Comparison of ENCODE assay signal across 39 cellular contexts in genomic region chr3:110506890-110507289, GRCh38.
"Had no signal": no experiment of that assay in that cellular context is flagged by ENCODE, and none has a peak within 500 bp of the region (broad histone marks: within the 10 kb centered on the region; RNA-seq: fewer than 3 reads in every experiment).

No MANE protein-coding gene starts in this region.

- H3K36me3 ChIP-seq: adrenal gland, ascending aorta, brain microvascular endothelial cell, breast epithelium, cardiac muscle cell had no signal

- FAIRE-seq: astrocyte, bronchial epithelial cell, colon had no signal

- H3K4me3 ChIP-seq: adrenal gland, ascending aorta, body of pancreas, breast epithelium, cardiac muscle cell had no signal

- H3K4me1 ChIP-seq: adrenal gland, ascending aorta, body of pancreas, breast epithelium had no signal

- H3K4me1 Mint-ChIP-seq: activated naive CD4-positive, alpha-beta T cell treated with anti-CD3 and anti-CD28 coated beads, Interleukin-2, amount 10 ng/mL, durations not matched to agents 7 days and 5 days; activated naive CD4-positive, alpha-beta T cell treated with anti-CD3 and anti-CD28 coated beads, Interleukin-2, amount 50 U/mL, for 24 hours; activated naive CD8-positive, alpha-beta T cell treated with anti-CD3 and anti-CD28 coated beads for 36 hours; activated naive CD8-positive, alpha-beta T cell treated with anti-CD3 and anti-CD28 coated beads, Interleukin-2, amount 10 ng/mL, durations not matched to agents 7 days and 5 days; activated naive CD8-positive, alpha-beta T cell treated with anti-CD3 and anti-CD28 coated beads, Interleukin-2, amount 50 U/mL, for 24 hours; activated T-helper 17 cell treated with anti-CD3 and anti-CD28 coated beads, Interleukin-2, amount 50 U/mL, for 72 hours; brain; central memory CD8-positive, alpha-beta T cell had no signal

- H3K27me3 ChIP-seq: adrenal gland, ascending aorta, body of pancreas, brain microvascular endothelial cell, breast epithelium, cardiac muscle cell had no signal

- H3K27ac ChIP-seq: adrenal gland, ascending aorta, body of pancreas, brain microvascular endothelial cell, breast epithelium, cardiac muscle cell had no signal

- DNase-seq: activated effector memory CD4-positive, alpha-beta T cell treated with anti-CD3 and anti-CD28 coated beads, Interleukin-2, amount 50 U/mL, for 16 hours; activated effector memory CD4-positive, alpha-beta T cell treated with Interleukin-2 at 50 U/mL for 16 hours; activated gamma-delta T cell; activated gamma-delta T cell treated with Interleukin-2 at 50 U/mL for 16 hours; activated naive CD4-positive, alpha-beta T cell; activated naive CD4-positive, alpha-beta T cell treated with anti-CD3 and anti-CD28 coated beads for 36 hours; activated naive CD4-positive, alpha-beta T cell treated with anti-CD3 and anti-CD28 coated beads, Interleukin-2, amount 10 ng/mL, durations not matched to agents 7 days and 5 days; activated naive CD4-positive, alpha-beta T cell treated with anti-CD3 and anti-CD28 coated beads, Interleukin-2, amount 50 U/mL, for 16 hours; activated naive CD4-positive, alpha-beta T cell treated with Interleukin-2 at 50 U/mL for 16 hours; activated naive CD8-positive, alpha-beta T cell treated with anti-CD3 and anti-CD28 coated beads for 36 hours; activated naive CD8-positive, alpha-beta T cell treated with anti-CD3 and anti-CD28 coated beads, Interleukin-2, amount 10 ng/mL, durations not matched to agents 7 days and 5 days; activated naive CD8-positive, alpha-beta T cell treated with anti-CD3 and anti-CD28 coated beads, Interleukin-2, amount 50 U/mL, for 24 hours; activated T-cell treated with anti-CD3 and anti-CD28 coated beads, Interleukin-2, amount 50 U/mL, for 4 hours; activated T-cell treated with anti-CD3 and anti-CD28 coated beads, Interleukin-2, amount 50 U/mL, for 48 hours; activated T-cell treated with anti-CD3 and anti-CD28 coated beads, Interleukin-2, amount 50 U/mL, for 72 hours; adrenal gland; amniotic stem cell; amygdala; anterior cingulate cortex; aorta; body of pancreas; brain microvascular endothelial cell; caudate nucleus; central memory CD4-positive, alpha-beta T cell; cerebellar nuclear complex had no signal

- ATAC-seq: activated naive CD4-positive, alpha-beta T cell treated with anti-CD3 and anti-CD28 coated beads, Interleukin-2, amount 50 U/mL, for 72 hours; activated naive CD8-positive, alpha-beta T cell treated with anti-CD3 and anti-CD28 coated beads, Interleukin-2, amount 50 U/mL, for 24 hours; activated T-cell treated with anti-CD3 and anti-CD28 coated beads, Interleukin-2, amount 50 U/mL, for 4 hours; activated T-cell treated with anti-CD3 and anti-CD28 coated beads, Interleukin-2, amount 50 U/mL, for 72 hours; activated T-helper 17 cell treated with anti-CD3 and anti-CD28 coated beads, Interleukin-2, amount 50 U/mL, for 72 hours; body of pancreas had no signal

- H3K4me3 Mint-ChIP-seq: activated naive CD4-positive, alpha-beta T cell treated with anti-CD3 and anti-CD28 coated beads for 36 hours; activated naive CD4-positive, alpha-beta T cell treated with anti-CD3 and anti-CD28 coated beads, Interleukin-2, amount 10 ng/mL, durations not matched to agents 7 days and 5 days; activated naive CD4-positive, alpha-beta T cell treated with anti-CD3 and anti-CD28 coated beads, Interleukin-2, amount 50 U/mL, for 24 hours; activated naive CD8-positive, alpha-beta T cell; activated naive CD8-positive, alpha-beta T cell treated with anti-CD3 and anti-CD28 coated beads for 36 hours; activated naive CD8-positive, alpha-beta T cell treated with anti-CD3 and anti-CD28 coated beads, Interleukin-2, amount 10 ng/mL, durations not matched to agents 7 days and 5 days; activated naive CD8-positive, alpha-beta T cell treated with anti-CD3 and anti-CD28 coated beads, Interleukin-2, amount 50 U/mL, for 24 hours; activated T-cell treated with anti-CD3 and anti-CD28 coated beads, Interleukin-2, amount 50 U/mL, for 4 hours; activated T-cell treated with anti-CD3 and anti-CD28 coated beads, Interleukin-2, amount 50 U/mL, for 72 hours; activated T-helper 1 cell treated with anti-CD3 and anti-CD28 coated beads, Interleukin-12 subunit alpha, Interleukin-12 subunit beta, Interleukin-2, Interleukin-4 antibody, amounts not matched to agents 30 ng/mL and 10 ng/mL and 1 ng/mL, durations not matched to agents 14 hours and 24 hours and 36 hours; activated T-helper 17 cell treated with anti-CD3 and anti-CD28 coated beads, Interleukin-2, amount 50 U/mL, for 72 hours; brain; central memory CD8-positive, alpha-beta T cell had no signal

- H3K27ac Mint-ChIP-seq: activated naive CD4-positive, alpha-beta T cell treated with anti-CD3 and anti-CD28 coated beads for 36 hours; activated naive CD4-positive, alpha-beta T cell treated with anti-CD3 and anti-CD28 coated beads, Interleukin-2, amount 10 ng/mL, durations not matched to agents 7 days and 5 days; activated naive CD4-positive, alpha-beta T cell treated with anti-CD3 and anti-CD28 coated beads, Interleukin-2, amount 50 U/mL, for 24 hours; activated naive CD4-positive, alpha-beta T cell treated with anti-CD3 and anti-CD28 coated beads, Interleukin-2, amount 50 U/mL, for 72 hours; activated naive CD8-positive, alpha-beta T cell; activated naive CD8-positive, alpha-beta T cell treated with anti-CD3 and anti-CD28 coated beads for 36 hours; activated naive CD8-positive, alpha-beta T cell treated with anti-CD3 and anti-CD28 coated beads, Interleukin-2, amount 10 ng/mL, durations not matched to agents 7 days and 5 days; activated naive CD8-positive, alpha-beta T cell treated with anti-CD3 and anti-CD28 coated beads, Interleukin-2, amount 50 U/mL, for 24 hours; activated T-cell treated with anti-CD3 and anti-CD28 coated beads, Interleukin-2, amount 50 U/mL, for 72 hours; activated T-helper 1 cell treated with anti-CD3 and anti-CD28 coated beads, Interleukin-12 subunit alpha, Interleukin-12 subunit beta, Interleukin-2, Interleukin-4 antibody, amounts not matched to agents 30 ng/mL and 10 ng/mL and 1 ng/mL, durations not matched to agents 14 hours and 24 hours and 36 hours; activated T-helper 17 cell treated with anti-CD3 and anti-CD28 coated beads, Interleukin-2, amount 50 U/mL, for 72 hours; activated T-helper 2 cell treated with anti-CD3 and anti-CD28 coated beads, Interferon-gamma antibody, Interleukin-2, Interleukin-4, amounts not matched to agents 10 μg/mL and 5 μg/mL and 100 μg/mL, durations not matched to agents 14 hours and 24 hours and 36 hours; brain had no signal

- H3K27me3 Mint-ChIP-seq: activated naive CD4-positive, alpha-beta T cell treated with anti-CD3 and anti-CD28 coated beads, Interleukin-2, amount 10 ng/mL, durations not matched to agents 7 days and 5 days; activated naive CD8-positive, alpha-beta T cell treated with anti-CD3 and anti-CD28 coated beads for 36 hours; brain had no signal

- H3K9me3 ChIP-seq: adrenal gland, body of pancreas had no signal

- H3K36me3 Mint-ChIP-seq: activated naive CD4-positive, alpha-beta T cell treated with anti-CD3 and anti-CD28 coated beads, Interleukin-2, amount 10 ng/mL, durations not matched to agents 7 days and 5 days; activated naive CD4-positive, alpha-beta T cell treated with anti-CD3 and anti-CD28 coated beads, Interleukin-2, amount 50 U/mL, for 24 hours; activated naive CD8-positive, alpha-beta T cell; activated naive CD8-positive, alpha-beta T cell treated with anti-CD3 and anti-CD28 coated beads for 36 hours; activated naive CD8-positive, alpha-beta T cell treated with anti-CD3 and anti-CD28 coated beads, Interleukin-2, amount 10 ng/mL, durations not matched to agents 7 days and 5 days; brain had no signal

- H3K9me3 Mint-ChIP-seq: activated naive CD4-positive, alpha-beta T cell treated with anti-CD3 and anti-CD28 coated beads, Interleukin-2, amount 50 U/mL, for 24 hours; activated T-helper 1 cell treated with anti-CD3 and anti-CD28 coated beads, Interleukin-12 subunit alpha, Interleukin-12 subunit beta, Interleukin-2, Interleukin-4 antibody, amounts not matched to agents 30 ng/mL and 10 ng/mL and 1 ng/mL, durations not matched to agents 14 hours and 24 hours and 36 hours; activated T-helper 17 cell treated with anti-CD3 and anti-CD28 coated beads, Interleukin-2, amount 50 U/mL, for 72 hours; activated T-helper 2 cell treated with anti-CD3 and anti-CD28 coated beads, Interferon-gamma antibody, Interleukin-2, Interleukin-4, amounts not matched to agents 10 μg/mL and 5 μg/mL and 100 μg/mL, durations not matched to agents 14 hours and 24 hours and 36 hours had no signal
